Comparison of ENCODE assay signal across 22 cellular contexts in the genomic region with DNA sequence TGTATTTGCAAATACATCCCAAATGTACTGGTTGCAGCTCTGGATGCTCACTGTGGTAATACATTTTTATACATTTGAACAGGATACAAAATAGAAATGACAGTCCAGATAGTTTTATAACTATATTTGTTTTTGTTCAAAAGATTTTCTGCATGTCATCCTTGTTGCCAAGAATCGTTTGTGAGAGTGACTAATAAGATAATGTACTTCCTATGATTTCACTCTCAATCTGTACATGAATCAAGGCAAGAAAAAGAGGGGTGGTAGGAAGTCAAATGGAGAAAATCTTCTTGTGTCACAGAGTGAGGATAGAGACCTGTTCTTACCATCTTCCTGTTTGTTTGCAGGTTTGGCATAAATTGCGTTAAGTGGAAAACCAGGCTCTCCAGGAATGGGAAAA. TPM values are rescaled to one million over a fixed set of nuclear protein-coding genes. Genes with fewer than 3 reads are reported as not detected.
DNase-seq lines count a peak whose midpoint lies in the region; ATAC-seq, FAIRE-seq and TF ChIP-seq lines count a peak whose summit lies in the region.
"Had no signal": no experiment of that assay in that cellular context is flagged by ENCODE, and none has a peak within 500 bp of the region (broad histone marks: within the 10 kb centered on the region; RNA-seq: fewer than 3 reads in every experiment).

No MANE protein-coding gene starts in this region.

- H3K27me3 Mint-ChIP-seq in activated T-cell treated with anti-CD3 and anti-CD28 coated beads, Interleukin-2, amount 50 U/mL, for 72 hours (ENCODE audit: low read depth), result no peaks in the 10 kb centered on the region
- H3K27me3 Mint-ChIP-seq in central memory CD8-positive, alpha-beta T cell, result no peaks in the 10 kb centered on the region
- H3K27me3 Mint-ChIP-seq: activated CD8-positive, alpha-beta memory T cell treated with anti-CD3 and anti-CD28 coated beads, Interleukin-2, amount 10 ng/mL, durations not matched to agents 7 days and 5 days; naive thymus-derived CD8-positive, alpha-beta T cell had no signal

- peaks cover 5% of the 10 kb centered on the region for H3K4me1 Mint-ChIP-seq in activated T-cell treated with anti-CD3 and anti-CD28 coated beads, Interleukin-2, amount 50 U/mL, for 72 hours (ENCODE audit: low read depth)
- no peaks in the 10 kb centered on the region for H3K4me1 Mint-ChIP-seq in central memory CD8-positive, alpha-beta T cell
- H3K4me1 Mint-ChIP-seq: stimulated activated effector memory CD8-positive, alpha-beta T cell treated with anti-CD3 and anti-CD28 coated beads, Interleukin-12 subunit alpha, Interleukin-12 subunit beta, amount 100 ng/mL, for 72 hours had no signal

- H2AFZ ChIP-seq in PC-9 (no peak overlapping the region), osteoblast (ENCODE audit: low read length) (no peak overlapping the region)
- H2AFZ ChIP-seq: parathyroid adenoma had no signal

- H3K79me2 ChIP-seq in PC-9 (ENCODE audit: low read depth) (no peaks in the 10 kb centered on the region), osteoblast (ENCODE audit: insufficient read depth, low read length) (peaks cover 4% of the 10 kb centered on the region)
- H3K79me2 ChIP-seq: parathyroid adenoma had no signal

- FAIRE-seq in D721Med (lab: Jason Lieb, UNC), result no peak
- FAIRE-seq: TTC549 had no signal

- H3K9me2 ChIP-seq in PC-9 (ENCODE audit: insufficient read depth), result no peaks in the 10 kb centered on the region

- H3K9me3 Mint-ChIP-seq in activated T-cell treated with anti-CD3 and anti-CD28 coated beads, Interleukin-2, amount 50 U/mL, for 72 hours, result no peaks in the 10 kb centered on the region
- no peaks in the 10 kb centered on the region for H3K9me3 Mint-ChIP-seq in central memory CD8-positive, alpha-beta T cell
- H3K9me3 Mint-ChIP-seq: naive thymus-derived CD8-positive, alpha-beta T cell; stimulated activated effector memory CD8-positive, alpha-beta T cell treated with anti-CD3 and anti-CD28 coated beads, Interleukin-12 subunit alpha, Interleukin-12 subunit beta, amount 100 ng/mL, for 72 hours had no signal

- intact Hi-C loops in PC-9 (cut with micrococcal nuclease; ENCODE audit: unreplicated experiment), result no loop called here

- peak overlapping the region; percentile 9; the same call in 1 of the 2 replicates for H3K27ac ChIP-seq in PC-9
- no peak overlapping the region for H3K27ac ChIP-seq in osteoblast (ENCODE audit: low read depth, low read length)
- H3K27ac ChIP-seq: BLaER1 treated with 17β-estradiol and CSF1 and Interleukin-3, amounts not matched to agents 10 nM and 100 nM; parathyroid adenoma; sigmoid colon had no signal

- peaks cover 3 to 30% of the 10 kb centered on the region in 2 donors for H3K36me3 Mint-ChIP-seq in activated T-cell treated with anti-CD3 and anti-CD28 coated beads, Interleukin-2, amount 50 U/mL, for 72 hours (ENCODE audit: insufficient read depth in 2 of 2)
- peaks cover 64% of the 10 kb centered on the region for H3K36me3 Mint-ChIP-seq in central memory CD8-positive, alpha-beta T cell (ENCODE audit: insufficient read depth)

- peaks cover 22% of the 10 kb centered on the region for H3F3A ChIP-seq in PC-9 (ENCODE audit: insufficient read depth, low read depth)

- H3K4me1 ChIP-seq in PC-9 (replicated peaks; ENCODE audit: insufficient read depth) (no peaks in the 10 kb centered on the region; the same call in 1 of the 2 replicates), osteoblast (ENCODE audit: insufficient read depth, low read length) (peaks cover 14% of the 10 kb centered on the region)
- H3K4me1 ChIP-seq: parathyroid adenoma had no signal

- H4K20me1 ChIP-seq in PC-9 (ENCODE audit: insufficient read depth) (0 out of 2 replicates have a peak, but pooled peaks cover 5% of the 10 kb centered on the region), osteoblast (ENCODE audit: insufficient read depth, low read length) (no peaks in the 10 kb centered on the region)

- POLR2A ChIA-PET in PC-9 (lab: Charles Lee; ENCODE audit: unreplicated experiment), result no interaction called here

- peak overlapping the region; percentile 68 for H3K27ac Mint-ChIP-seq in activated T-cell treated with anti-CD3 and anti-CD28 coated beads, Interleukin-2, amount 50 U/mL, for 72 hours
- H3K27ac Mint-ChIP-seq in central memory CD8-positive, alpha-beta T cell (ENCODE audit: low read depth), result peak overlapping the region; percentile 42
- H3K27ac Mint-ChIP-seq: activated CD8-positive, alpha-beta memory T cell treated with anti-CD3 and anti-CD28 coated beads, Interleukin-2, amount 10 ng/mL, durations not matched to agents 7 days and 5 days; stimulated activated effector memory CD8-positive, alpha-beta T cell treated with anti-CD3 and anti-CD28 coated beads, Interleukin-12 subunit alpha, Interleukin-12 subunit beta, amount 100 ng/mL, for 72 hours had no signal

- H3K4me3 ChIP-seq in PC-9 (no peak overlapping the region), osteoblast (ENCODE audit: insufficient read depth, low read length) (no peak overlapping the region)
- H3K4me3 ChIP-seq: BLaER1 treated with 17β-estradiol and CSF1 and Interleukin-3, amounts not matched to agents 10 nM and 100 nM; sigmoid colon had no signal

- H3K9me3 ChIP-seq in PC-9 (ENCODE audit: insufficient read depth, low read depth), result no peaks in the 10 kb centered on the region
- no peaks in the 10 kb centered on the region for H3K9me3 ChIP-seq in osteoblast (ENCODE audit: low read depth, low read length)
- H3K9me3 ChIP-seq: BLaER1 treated with 17β-estradiol and CSF1 and Interleukin-3, amounts not matched to agents 10 nM and 100 nM; sigmoid colon had no signal

- ATAC-seq in activated T-cell treated with anti-CD3 and anti-CD28 coated beads, Interleukin-2, amount 50 U/mL, for 72 hours (replicated peaks in 1 of 2), result no peak
- no peak for ATAC-seq in central memory CD8-positive, alpha-beta T cell (replicated peaks; ENCODE audit: extremely low read depth, poor library complexity, severe bottlenecking)
- no peak for ATAC-seq in GM21528 (IDR thresholded peaks at IDR 0.05; ENCODE audit: low FRiP score, unreplicated experiment)
- ATAC-seq: activated CD8-positive, alpha-beta memory T cell treated with anti-CD3 and anti-CD28 coated beads, Interleukin-2, amount 10 ng/mL, durations not matched to agents 7 days and 5 days; esophagus mucosa; naive thymus-derived CD8-positive, alpha-beta T cell; stimulated activated effector memory CD8-positive, alpha-beta T cell treated with anti-CD3 and anti-CD28 coated beads, Interleukin-12 subunit alpha, Interleukin-12 subunit beta, amount 100 ng/mL, for 72 hours had no signal

- no peak for TF ChIP-seq CTCF in PC-9 (conservative IDR thresholded peaks at IDR 0.05)
- no peak for TF ChIP-seq CTCF in osteoblast (IDR thresholded peaks at IDR 0.05; ENCODE audit: extremely low read depth, low read depth, low read length)
- TF ChIP-seq CTCF in D721Med (IDR thresholded peaks at IDR 0.05; ENCODE audit: insufficient read depth, missing control alignments), result no peak

- no TSS peak for BruUV-seq in PC-9 (replicated peaks; lab: Mats Ljungman, UMichigan)

- H3K27me3 ChIP-seq in PC-9 (ENCODE audit: insufficient read depth, low read depth), result no peaks in the 10 kb centered on the region
- H3K27me3 ChIP-seq in osteoblast (ENCODE audit: insufficient read depth, low read length), result no peaks in the 10 kb centered on the region
- H3K27me3 ChIP-seq: BLaER1 treated with 17β-estradiol and CSF1 and Interleukin-3, amounts not matched to agents 10 nM and 100 nM; sigmoid colon had no signal

- H3K4me3 Mint-ChIP-seq in activated T-cell treated with anti-CD3 and anti-CD28 coated beads, Interleukin-2, amount 50 U/mL, for 72 hours, result no peak overlapping the region
- H3K4me3 Mint-ChIP-seq in central memory CD8-positive, alpha-beta T cell, result no peak overlapping the region
- H3K4me3 Mint-ChIP-seq: activated CD8-positive, alpha-beta memory T cell treated with anti-CD3 and anti-CD28 coated beads, Interleukin-2, amount 10 ng/mL, durations not matched to agents 7 days and 5 days; naive thymus-derived CD8-positive, alpha-beta T cell; stimulated activated effector memory CD8-positive, alpha-beta T cell treated with anti-CD3 and anti-CD28 coated beads, Interleukin-12 subunit alpha, Interleukin-12 subunit beta, amount 100 ng/mL, for 72 hours had no signal

- H3K36me3 ChIP-seq in PC-9 (ENCODE audit: low read depth), result peaks cover 15% of the 10 kb centered on the region
- H3K36me3 ChIP-seq in osteoblast (ENCODE audit: insufficient read depth, low read length), result peaks cover 55% of the 10 kb centered on the region

- CTCF ChIA-PET in PC-9 (lab: Charles Lee), result no interaction called here

- H3K4me2 ChIP-seq in PC-9 (no peak overlapping the region), osteoblast (ENCODE audit: insufficient read depth, low read length) (no peak overlapping the region)
- H3K4me2 ChIP-seq: BLaER1 treated with 17β-estradiol and CSF1 and Interleukin-3, amounts not matched to agents 10 nM and 100 nM had no signal

- DNase-seq in activated T-cell treated with anti-CD3 and anti-CD28 coated beads, Interleukin-2, amount 50 U/mL, for 72 hours, result no peak
- no peak for DNase-seq in activated T-cell treated with anti-CD3 and anti-CD28 coated beads for 4 hours
- no peak for DNase-seq in PC-9
- no peak for DNase-seq in central memory CD8-positive, alpha-beta T cell (ENCODE audit: low spot score in 2 of 2)
- peak; percentile 72 for DNase-seq in osteoblast (ENCODE audit: insufficient read length, low spot score, missing footprints)
- DNase-seq in HUDEP-2 (lab: John Stamatoyannopoulos, UW; ENCODE audit: unreplicated experiment in 76 of 76), result no peak
- no peak for DNase-seq in D721Med (ENCODE audit: insufficient read length, low spot score)
- DNase-seq: activated CD8-positive, alpha-beta memory T cell treated with anti-CD3 and anti-CD28 coated beads, Interleukin-2, amount 10 ng/mL, durations not matched to agents 7 days and 5 days; activated effector memory CD4-positive, alpha-beta T cell treated with Interleukin-2 at 50 U/mL for 16 hours; central memory CD4-positive, alpha-beta T cell; GF-D8; GOT3; naive thymus-derived CD8-positive, alpha-beta T cell; NCI-H524; sigmoid colon; SW 1271 had no signal

RNA-seq across cellular contexts. Expression of gene ARPC3, which starts 13.9 kb away (rescaled TPM):
- total RNA-seq in activated T-cell treated with anti-CD3 and anti-CD28 coated beads, Interleukin-2, amount 50 U/mL, for 72 hours, result 100 to 1,000 TPM; 166 to 210 TPM
- 167 and 229 TPM in 2 replicates for total RNA-seq in PC-9 (2021)
- 258 and 263 TPM in 2 replicates for total RNA-seq in osteoblast

RNA-seq across cellular contexts. Expression of gene GPN3, which starts 31.8 kb away (rescaled TPM):
- total RNA-seq in activated T-cell treated with anti-CD3 and anti-CD28 coated beads, Interleukin-2, amount 50 U/mL, for 72 hours, result 10 to 100 TPM; 42.3 to 43.4 TPM
- total RNA-seq in PC-9 (2021), result 28.5 and 35.1 TPM in 2 replicates
- total RNA-seq in osteoblast, result 10.9 and 12.3 TPM in 2 replicates

RNA-seq across cellular contexts. Expression of gene FAM216A, which starts 32.4 kb away (rescaled TPM):
- total RNA-seq in activated T-cell treated with anti-CD3 and anti-CD28 coated beads, Interleukin-2, amount 50 U/mL, for 72 hours, result 10 to 100 TPM; 17.5 to 23.4 TPM
- total RNA-seq in PC-9 (2021) (7.7 and 8.0 TPM in 2 replicates), osteoblast (7.2 and 8.3 TPM in 2 replicates)

RNA-seq across cellular contexts. Expression of gene ANAPC7, which starts 32.7 kb away (rescaled TPM):
- 10 to 100 TPM; 49.1 to 61.1 TPM for total RNA-seq in activated T-cell treated with anti-CD3 and anti-CD28 coated beads, Interleukin-2, amount 50 U/mL, for 72 hours
- total RNA-seq in PC-9 (2021) (48.7 and 52.4 TPM in 2 replicates), osteoblast (28.0 and 31.5 TPM in 2 replicates)
